Comparison of ENCODE assay signal across 10 cellular contexts in genomic region chr15:52183562-52184173, GRCh38. TPM values are rescaled to one million over a fixed set of nuclear protein-coding genes. Genes with fewer than 3 reads are reported as not detected.
DNase-seq lines count a peak whose midpoint lies in the region; ATAC-seq and TF ChIP-seq lines count a peak whose summit lies in the region.
"Had no signal": no experiment of that assay in that cellular context is flagged by ENCODE, and none has a peak within 500 bp of the region (broad histone marks: within the 10 kb centered on the region; RNA-seq: fewer than 3 reads in every experiment).

No MANE protein-coding gene starts in this region.

- H2BK15ac ChIP-seq in mesendoderm (replicated peaks; ENCODE audit: low read depth) = no peak overlapping the region

- H3K4me3 ChIP-seq in brain microvascular endothelial cell (ENCODE audit: low read depth, low read length) (no peak overlapping the region), mesendoderm (ENCODE audit: low read length) (no peak overlapping the region)
- H3K4me3 ChIP-seq: SK-N-MC had no signal

- peak overlapping the region; percentile 50 to 96 (median 88) for H3K27ac Mint-ChIP-seq in IgD-negative memory B cell
- no peak overlapping the region for H3K27ac Mint-ChIP-seq in activated T-helper 2 cell treated with anti-CD3 and anti-CD28 coated beads, Interferon-gamma antibody, Interleukin-2, Interleukin-4, amounts not matched to agents 10 μg/mL and 5 μg/mL and 100 μg/mL, durations not matched to agents 14 hours and 24 hours and 36 hours

- H3K79me2 ChIP-seq in mesendoderm (ENCODE audit: control insufficient read depth, insufficient read depth, low read length) = no peaks in the 10 kb centered on the region

- H3K4me1 ChIP-seq in mesendoderm (ENCODE audit: control insufficient read depth, low read depth, low read length) = peaks cover under 1% of the 10 kb centered on the region

- no peak overlapping the region for H2BK5ac ChIP-seq in mesendoderm (ENCODE audit: low read length)

- no peak for ATAC-seq in HG03565 (IDR thresholded peaks at IDR 0.05; ENCODE audit: unreplicated experiment)
- ATAC-seq: left colon had no signal

- no peaks in the 10 kb centered on the region for H3K27me3 Mint-ChIP-seq in IgD-negative memory B cell
- no peaks in the 10 kb centered on the region for H3K27me3 Mint-ChIP-seq in activated T-helper 2 cell treated with anti-CD3 and anti-CD28 coated beads, Interferon-gamma antibody, Interleukin-2, Interleukin-4, amounts not matched to agents 10 μg/mL and 5 μg/mL and 100 μg/mL, durations not matched to agents 14 hours and 24 hours and 36 hours (ENCODE audit: low read depth)

- intact Hi-C loops in activated T-helper 2 cell treated with anti-CD3 and anti-CD28 coated beads, Interferon-gamma antibody, Interleukin-2, Interleukin-4, amounts not matched to agents 10 μg/mL and 5 μg/mL and 100 μg/mL, durations not matched to agents 14 hours and 24 hours and 36 hours (cut with micrococcal nuclease) = no loop called here
- intact Hi-C loops in posterior vena cava (cut with DNase I) = no loop called here

- no peak overlapping the region for H3K23ac ChIP-seq in mesendoderm (ENCODE audit: low read length)

- in situ Hi-C loops in brain microvascular endothelial cell (cut with HindIII; ENCODE audit: low pct_ligation_motif_present, low sequenced_read_pairs) = no loop called here

- no peak overlapping the region for H2AK5ac ChIP-seq in mesendoderm (ENCODE audit: low read length)

- no peak overlapping the region for H4K5ac ChIP-seq in mesendoderm (ENCODE audit: low read length)

- DNase-seq in EL = peak; percentile 34
- DNase-seq in brain microvascular endothelial cell = peak; percentile 40
- DNase-seq in mesendoderm = peak; percentile 49
- DNase-seq in activated gamma-delta T cell (lab: John Stamatoyannopoulos, UW) = no peak
- no peak for DNase-seq in activated T-helper 2 cell treated with anti-CD3 and anti-CD28 coated beads, Interferon-gamma antibody, Interleukin-2, Interleukin-4, amounts not matched to agents 10 μg/mL and 5 μg/mL and 100 μg/mL, durations not matched to agents 14 hours and 24 hours and 36 hours (ENCODE audit: low spot score)
- no peak for DNase-seq in posterior vena cava (ENCODE audit: low spot score)

- H3K9ac ChIP-seq in mesendoderm (ENCODE audit: low read length) = no peak overlapping the region

- H3K79me1 ChIP-seq in mesendoderm (ENCODE audit: low read length) = no peaks in the 10 kb centered on the region

- H2BK120ac ChIP-seq in mesendoderm (ENCODE audit: low read depth, low read length) = no peak overlapping the region

- H3K4me1 Mint-ChIP-seq in IgD-negative memory B cell = peaks cover 23 to 28% (median 25%) of the 10 kb centered on the region in 3 donors
- H3K4me1 Mint-ChIP-seq in activated T-helper 2 cell treated with anti-CD3 and anti-CD28 coated beads, Interferon-gamma antibody, Interleukin-2, Interleukin-4, amounts not matched to agents 10 μg/mL and 5 μg/mL and 100 μg/mL, durations not matched to agents 14 hours and 24 hours and 36 hours (ENCODE audit: low read depth) = peaks cover 16% of the 10 kb centered on the region

- peak overlapping the region in 2 of 4 donors; percentile 59 to 89 for H3K4me3 Mint-ChIP-seq in IgD-negative memory B cell
- no peak overlapping the region for H3K4me3 Mint-ChIP-seq in activated T-helper 2 cell treated with anti-CD3 and anti-CD28 coated beads, Interferon-gamma antibody, Interleukin-2, Interleukin-4, amounts not matched to agents 10 μg/mL and 5 μg/mL and 100 μg/mL, durations not matched to agents 14 hours and 24 hours and 36 hours (ENCODE audit: low read depth)

- H3K27me3 ChIP-seq in brain microvascular endothelial cell (replicated peaks) (no peaks in the 10 kb centered on the region), mesendoderm (ENCODE audit: insufficient read depth, low read length, poor library complexity) (no peaks in the 10 kb centered on the region)

- no peak overlapping the region for H3K56ac ChIP-seq in mesendoderm (ENCODE audit: low read length)

- H3K9me3 Mint-ChIP-seq in IgD-negative memory B cell = no peaks in the 10 kb centered on the region
- no peaks in the 10 kb centered on the region for H3K9me3 Mint-ChIP-seq in activated T-helper 2 cell treated with anti-CD3 and anti-CD28 coated beads, Interferon-gamma antibody, Interleukin-2, Interleukin-4, amounts not matched to agents 10 μg/mL and 5 μg/mL and 100 μg/mL, durations not matched to agents 14 hours and 24 hours and 36 hours

- H3K36me3 Mint-ChIP-seq in IgD-negative memory B cell = peaks cover 3% of the 10 kb centered on the region
- peaks cover 3% of the 10 kb centered on the region for H3K36me3 Mint-ChIP-seq in activated T-helper 2 cell treated with anti-CD3 and anti-CD28 coated beads, Interferon-gamma antibody, Interleukin-2, Interleukin-4, amounts not matched to agents 10 μg/mL and 5 μg/mL and 100 μg/mL, durations not matched to agents 14 hours and 24 hours and 36 hours (ENCODE audit: low read depth)

- H3K4me2 ChIP-seq in mesendoderm (ENCODE audit: low read length) = no peak overlapping the region

- peak; percentile 80 for TF ChIP-seq CTCF in brain microvascular endothelial cell (IDR thresholded peaks at IDR 0.05; ENCODE audit: low read depth, low read length, missing control alignments)

- H4K8ac ChIP-seq in mesendoderm (ENCODE audit: low read depth, low read length) = no peak overlapping the region

- WGBS in mesendoderm (ENCODE audit: extremely low coverage, insufficient coverage, low lambda C conversion rate) = no CpG with 5 or more reads among the region's 2 CpGs

- H3K27ac ChIP-seq in brain microvascular endothelial cell = no peak overlapping the region
- no peak overlapping the region for H3K27ac ChIP-seq in mesendoderm (ENCODE audit: low read depth, low read length)
- H3K27ac ChIP-seq: SK-N-MC had no signal

- H3K18ac ChIP-seq in mesendoderm (ENCODE audit: low read length) = no peak overlapping the region

- H3K36me3 ChIP-seq in brain microvascular endothelial cell (replicated peaks) (no peaks in the 10 kb centered on the region), mesendoderm (ENCODE audit: control insufficient read depth, insufficient read depth, low read length) (no peaks in the 10 kb centered on the region)

- H3K4ac ChIP-seq in mesendoderm (ENCODE audit: low read depth, low read length) = no peak overlapping the region

RNA-seq across cellular contexts. Expression of gene GNB5, which starts 7.5 kb away (rescaled TPM):
- polyA plus RNA-seq in IgD-negative memory B cell = 83.2 TPM
- polyA plus RNA-seq in mesendoderm (2013, experiment 1 of 2) = 9.0 TPM
- polyA plus RNA-seq in mesendoderm (2013, experiment 2 of 2) = 9.4 TPM
- 25.8 and 27.4 TPM in 2 replicates for total RNA-seq in activated T-helper 2 cell treated with anti-CD3 and anti-CD28 coated beads, Interferon-gamma antibody, Interleukin-2, Interleukin-4, amounts not matched to agents 10 μg/mL and 5 μg/mL and 100 μg/mL, durations not matched to agents 14 hours and 24 hours and 36 hours
- total RNA-seq in posterior vena cava = 10 to 100 TPM; 17.0 to 18.3 TPM

Comparison
In these comparisons a context has a peak if more than half of its experiments do, and no peak if none do; other contexts are left out.
1. DNase-seq: peak in EL (single experiment), brain microvascular endothelial cell (single experiment) and mesendoderm (single experiment); none in activated gamma-delta T cell (single experiment), activated T-helper 2 cell treated with anti-CD3 and anti-CD28 coated beads, Interferon-gamma antibody, Interleukin-2, Interleukin-4, amounts not matched to agents 10 μg/mL and 5 μg/mL and 100 μg/mL, durations not matched to agents 14 hours and 24 hours and 36 hours (single experiment) and posterior vena cava (single experiment).